11 cellular contexts compared by ENCODE assay signal in genomic region chr1:8378202-8378601, GRCh38.
DNase-seq lines count a peak whose midpoint lies in the region; ATAC-seq and TF ChIP-seq lines count a peak whose summit lies in the region.
"Had no signal": no experiment of that assay in that cellular context is flagged by ENCODE, and none has a peak within 500 bp of the region (broad histone marks: within the 10 kb centered on the region; RNA-seq: fewer than 3 reads in every experiment).

No MANE protein-coding gene starts in this region.

- peaks cover 82% of the 10 kb centered on the region for H3K4me1 Mint-ChIP-seq in activated CD4-positive, alpha-beta T cell treated with anti-CD3 and anti-CD28 coated beads for 36 hours

- no peak for ATAC-seq in activated CD4-positive, alpha-beta T cell treated with anti-CD3 and anti-CD28 coated beads for 36 hours
- ATAC-seq in GM21367 (IDR thresholded peaks at IDR 0.05; ENCODE audit: unreplicated experiment) (no peak), SK-N-SH treated with all-trans-retinoic acid at 6 μM for 48 hours (no peak)

- no peak for TF ChIP-seq CTCF in liver (IDR thresholded peaks at IDR 0.05; ENCODE audit: low read depth, low read length, missing input control)

- peaks cover 9 to 52% (median 41%) of the 10 kb centered on the region in 4 donors for H3K4me1 ChIP-seq in liver (ENCODE audit: control insufficient read depth in 4 of 4, insufficient read depth in 4 of 4, low read length in 3 of 4)

- intact Hi-C loops in activated CD4-positive, alpha-beta T cell treated with anti-CD3 and anti-CD28 coated beads for 36 hours (cut with DNase I, micrococcal nuclease): no loop called here

- POLR2A ChIA-PET in activated CD4-positive, alpha-beta T cell treated with anti-CD3 and anti-CD28 coated beads for 36 hours (lab: Charles Lee): interaction anchor here (0.6 kb wide), 2 partner anchors 210 to 260 kb away, joined by 3 to 4 read pairs; no protein-coding TSS in a partner anchor
- POLR2A ChIA-PET in HEK293T (lab: Yijun Ruan, JAX): no interaction called here

- H3K9me3 Mint-ChIP-seq in activated CD4-positive, alpha-beta T cell treated with anti-CD3 and anti-CD28 coated beads for 36 hours (ENCODE audit: low read depth): no peaks in the 10 kb centered on the region

- H3K27ac Mint-ChIP-seq in activated CD4-positive, alpha-beta T cell treated with anti-CD3 and anti-CD28 coated beads for 36 hours: peak overlapping the region; percentile 44

- H3K36me3 Mint-ChIP-seq in activated CD4-positive, alpha-beta T cell treated with anti-CD3 and anti-CD28 coated beads for 36 hours (ENCODE audit: low read depth): peaks cover 19% of the 10 kb centered on the region

- no peaks in the 10 kb centered on the region for H3K27me3 ChIP-seq in liver (ENCODE audit: control insufficient read depth in 4 of 4, insufficient read depth in 4 of 4, low read length in 3 of 4)

- no peaks in the 10 kb centered on the region for H3K27me3 Mint-ChIP-seq in activated CD4-positive, alpha-beta T cell treated with anti-CD3 and anti-CD28 coated beads for 36 hours

- no peak overlapping the region for H3K9ac ChIP-seq in liver (ENCODE audit: low read depth in 1 of 2, low read length in 2 of 2)

- DNase-seq in activated CD4-positive, alpha-beta T cell treated with anti-CD3 and anti-CD28 coated beads for 36 hours: no peak
- no peak for DNase-seq in activated CD4-positive, alpha-beta T cell treated with anti-CD3 and anti-CD28 coated beads, Interleukin-2, amount 50 U/mL, for 1 hour
- no peak for DNase-seq in HEK293T (ENCODE audit: extremely low spot score)
- DNase-seq: aorta, NCI-H345, nucleus accumbens had no signal

- peak in 1 of 2 donors; percentile 34 for TF ChIP-seq RAD21 in liver (IDR thresholded peaks at IDR 0.05)

- no peak overlapping the region for H3K4me3 ChIP-seq in liver (ENCODE audit: low read depth in 1 of 3, low read length in 3 of 3)

- no peak overlapping the region for H3K4me3 Mint-ChIP-seq in activated CD4-positive, alpha-beta T cell treated with anti-CD3 and anti-CD28 coated beads for 36 hours

- peaks cover 0 to 2% (median 0%) of the 10 kb centered on the region in 4 donors for H3K36me3 ChIP-seq in liver (ENCODE audit: control insufficient read depth in 4 of 4, insufficient read depth in 3 of 4, low read depth in 1 of 4, low read length in 3 of 4)

- H3K9me3 ChIP-seq in liver (ENCODE audit: control insufficient read depth in 4 of 4, low read length in 3 of 4): no peaks in the 10 kb centered on the region

- WGBS in adipose tissue, 3 donors: 23 to 53% (median 27%) methylated on average over 4 of the region's 4 CpGs
- WGBS in liver: 55% methylated on average over 4 of the region's 4 CpGs

- H3K27ac ChIP-seq in adipose tissue (ENCODE audit: low read depth, low read length) (peak overlapping the region; percentile 44), liver (ENCODE audit: low read depth in 1 of 2, low read length in 2 of 2) (peak overlapping the region; percentile 1 to 9), temporal lobe (ENCODE audit: low read depth, low read length) (peak overlapping the region; percentile 57)

- CTCF ChIA-PET in activated CD4-positive, alpha-beta T cell treated with anti-CD3 and anti-CD28 coated beads for 36 hours (lab: Charles Lee): interaction anchor here (0.7 to 3.2 kb wide), 3 partner anchors 9 to 404 kb away, joined by 3 to 10 read pairs (median 4); no protein-coding TSS in a partner anchor
- CTCF ChIA-PET in HEK293T (lab: Yijun Ruan, JAX): interaction anchor here (1.2 kb wide), 1 partner anchor 53 kb away, joined by 4 read pairs; no protein-coding TSS in a partner anchor

TF ChIP-seq in liver, 16 proteins besides CTCF, POLR2A, EP300 and RAD21 (continues in another document):
- TF ChIP-seq ZBTB33 (IDR thresholded peaks at IDR 0.05): no peak
- TF ChIP-seq GABPA (IDR thresholded peaks at IDR 0.05 in 1 of 2, conservative IDR thresholded peaks at IDR 0.05 in 1 of 2): no peak
- no peak for TF ChIP-seq HNF4A (conservative IDR thresholded peaks at IDR 0.05)
- no peak for TF ChIP-seq FOXA1 (IDR thresholded peaks at IDR 0.05)
- peak; percentile 92 for TF ChIP-seq NR2F2 (IDR thresholded peaks at IDR 0.05)
- no peak for TF ChIP-seq MAX (IDR thresholded peaks at IDR 0.05)
- TF ChIP-seq EGR1 (IDR thresholded peaks at IDR 0.05; ENCODE audit: low read depth in 2 of 2): no peak

TF ChIP-seq in SK-N-SH treated with all-trans-retinoic acid at 6 μM for 48 hours, 23 proteins besides CTCF, POLR2A, EP300 and RAD21:
- no peak for TF ChIP-seq PPARA (CRISPR knock-in tag; IDR thresholded peaks at IDR 0.05; ENCODE audit: borderline replicate concordance)
- TF ChIP-seq GLIS3 (CRISPR knock-in tag; IDR thresholded peaks at IDR 0.05): no peak
- TF ChIP-seq ZC3H10 (CRISPR knock-in tag; IDR thresholded peaks at IDR 0.05): no peak
- no peak for TF ChIP-seq SNAI2 (CRISPR knock-in tag; IDR thresholded peaks at IDR 0.05)
- TF ChIP-seq ISL1 (CRISPR knock-in tag; IDR thresholded peaks at IDR 0.05): no peak
- TF ChIP-seq ZNF8 (CRISPR knock-in tag; IDR thresholded peaks at IDR 0.05): no peak
- TF ChIP-seq BACH2 (CRISPR knock-in tag; IDR thresholded peaks at IDR 0.05; ENCODE audit: borderline replicate concordance): no peak

TF ChIP-seq in HEK293T, 16 proteins besides CTCF, POLR2A, EP300 and RAD21:
- TF ChIP-seq SP1 (IDR thresholded peaks at IDR 0.05): no peak
- no peak for TF ChIP-seq BHLHE40 (IDR thresholded peaks at IDR 0.05; ENCODE audit: borderline replicate concordance)
- TF ChIP-seq CTBP1 (IDR thresholded peaks at IDR 0.05; ENCODE audit: borderline replicate concordance): no peak
- no peak for TF ChIP-seq NFRKB (IDR thresholded peaks at IDR 0.05)
- no peak for TF ChIP-seq PKNOX1 (IDR thresholded peaks at IDR 0.05)
- TF ChIP-seq LEF1 (IDR thresholded peaks at IDR 0.05; ENCODE audit: borderline replicate concordance): no peak
- no peak for TF ChIP-seq FOXA1 (IDR thresholded peaks at IDR 0.05)
- no peak for TF ChIP-seq FOXK2 (IDR thresholded peaks at IDR 0.05)
- no peak for TF ChIP-seq SUZ12 (IDR thresholded peaks at IDR 0.05)
- TF ChIP-seq TARDBP (IDR thresholded peaks at IDR 0.05): no peak
- TF ChIP-seq ZNF384 (IDR thresholded peaks at IDR 0.05): no peak
- no peak for TF ChIP-seq L3MBTL2 (conservative IDR thresholded peaks at IDR 0.05)
- no peak for TF ChIP-seq ARNT (IDR thresholded peaks at IDR 0.05)
- no peak for TF ChIP-seq FOXM1 (IDR thresholded peaks at IDR 0.05; ENCODE audit: borderline replicate concordance)
- no peak for TF ChIP-seq ELF4 (IDR thresholded peaks at IDR 0.05)
- TF ChIP-seq HDGF (IDR thresholded peaks at IDR 0.05; ENCODE audit: borderline replicate concordance): no peak

Comparison
In these comparisons a context has a peak if more than half of its experiments do, and no peak if none do; other contexts are left out.
1. H3K27ac ChIP-seq: peak in every context shown above with its lines; median percentile 57 in temporal lobe; 44 in adipose tissue; 5 in liver.